ENCODE assay signal across 9 cellular contexts in the genomic region with DNA sequence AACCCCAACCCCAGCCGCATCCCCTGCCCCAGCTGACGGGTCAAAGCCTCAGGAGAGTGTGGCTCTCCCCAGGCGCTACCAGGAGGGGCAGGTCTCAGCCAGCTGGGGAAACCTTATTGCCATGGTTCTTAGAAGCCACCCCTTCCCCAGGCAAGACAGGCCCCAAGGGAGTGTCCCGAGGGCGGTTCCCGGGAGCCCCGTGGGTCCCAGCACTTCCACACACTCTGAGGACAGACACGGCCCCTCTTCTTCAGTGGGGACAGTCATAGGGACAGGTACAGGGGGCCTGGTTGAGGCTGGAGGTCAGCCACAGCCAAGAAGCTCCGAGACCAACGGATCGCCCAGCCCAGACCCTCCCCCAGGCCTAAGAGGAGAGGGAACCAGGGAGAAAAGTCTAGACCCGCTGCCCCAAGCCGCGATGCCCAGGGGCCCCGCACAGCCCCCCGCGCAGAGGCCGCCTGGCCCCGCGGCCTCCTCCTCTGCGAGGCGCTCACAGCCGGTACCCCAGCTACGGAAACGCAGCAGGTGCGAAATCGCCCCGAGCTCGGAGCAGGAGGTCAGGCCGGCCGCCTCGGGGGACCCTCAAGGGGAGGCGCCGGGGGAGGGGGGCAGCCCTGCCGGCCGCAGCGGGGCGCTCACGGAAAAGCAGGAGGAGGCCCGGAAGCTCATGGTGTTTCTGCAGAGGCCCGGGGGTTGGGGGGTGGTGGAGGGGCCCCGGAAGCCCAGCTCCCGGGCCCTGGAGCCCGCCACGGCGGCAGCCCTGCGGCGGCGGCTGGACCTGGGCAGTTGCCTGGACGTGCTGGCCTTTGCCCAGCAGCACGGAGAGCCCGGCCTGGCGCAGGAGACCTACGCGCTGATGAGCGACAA. TPM values are rescaled to one million over a fixed set of nuclear protein-coding genes. Genes with fewer than 3 reads are reported as not detected.
DNase-seq lines count a peak whose midpoint lies in the region; ATAC-seq, FAIRE-seq and TF ChIP-seq lines count a peak whose summit lies in the region.
"Had no signal": no experiment of that assay in that cellular context is flagged by ENCODE, and none has a peak within 500 bp of the region (broad histone marks: within the 10 kb centered on the region; RNA-seq: fewer than 3 reads in every experiment).

No MANE protein-coding gene starts in this region.

- peak overlapping the region; percentile 84 for H3K27ac Mint-ChIP-seq in activated CD4-positive, alpha-beta T cell treated with anti-CD3 and anti-CD28 coated beads, Interleukin-2, amount 10 ng/mL, durations not matched to agents 24 days and 14 days
- no peak overlapping the region for H3K27ac Mint-ChIP-seq in endothelial cell (ENCODE audit: unreplicated experiment)

- POLR2A ChIA-PET in endothelial cell of umbilical vein (lab: Charles Lee), result interaction anchor here (0.7 kb wide), 1 partner anchor 24 kb away, joined by 4 read pairs; no protein-coding TSS in a partner anchor

- peaks cover 31% of the 10 kb centered on the region for H3K4me1 Mint-ChIP-seq in activated CD4-positive, alpha-beta T cell treated with anti-CD3 and anti-CD28 coated beads, Interleukin-2, amount 10 ng/mL, durations not matched to agents 24 days and 14 days
- H3K4me1 Mint-ChIP-seq in endothelial cell (ENCODE audit: unreplicated experiment), result peaks cover 5% of the 10 kb centered on the region

- H3K27ac ChIP-seq in endothelial cell of umbilical vein (ENCODE audit: insufficient read depth, low read depth, low read length), result no peak overlapping the region

- no peaks in the 10 kb centered on the region for H3K4me1 ChIP-seq in endothelial cell of umbilical vein (ENCODE audit: control insufficient read depth, extremely low read depth, insufficient read depth, low read length)

- H3K9me3 Mint-ChIP-seq in activated CD4-positive, alpha-beta T cell treated with anti-CD3 and anti-CD28 coated beads, Interleukin-2, amount 10 ng/mL, durations not matched to agents 24 days and 14 days, result no peaks in the 10 kb centered on the region
- no peaks in the 10 kb centered on the region for H3K9me3 Mint-ChIP-seq in endothelial cell (ENCODE audit: unreplicated experiment)

- no peaks in the 10 kb centered on the region for H3K36me3 ChIP-seq in endothelial cell of umbilical vein (ENCODE audit: control insufficient read depth in 2 of 2, extremely low read depth in 1 of 2, insufficient read depth in 2 of 2, low read length in 2 of 2)

- no peaks in the 10 kb centered on the region for H4K20me1 ChIP-seq in endothelial cell of umbilical vein (replicated peaks; ENCODE audit: control insufficient read depth, extremely low read depth, insufficient read depth, low read length)

- TF ChIP-seq CTCF in GM13976 (IDR thresholded peaks at IDR 0.05; ENCODE audit: borderline replicate concordance, control extremely low read depth, extremely low read depth, insufficient read depth, missing control alignments) (peak; percentile 11), endothelial cell of umbilical vein (IDR thresholded peaks at IDR 0.05; ENCODE audit: extremely low read depth in 1 of 2, insufficient read depth in 1 of 2, low read depth in 1 of 2, low read length in 2 of 2) (no peak), endothelial cell (IDR thresholded peaks at IDR 0.05; ENCODE audit: unreplicated experiment) (no peak)

- H3K9ac ChIP-seq in endothelial cell of umbilical vein (replicated peaks; ENCODE audit: extremely low read depth, insufficient read depth, low read length), result no peak overlapping the region

- dilution Hi-C loops in endothelial cell of umbilical vein (cut with MboI; ENCODE audit: extremely low pct_ligation_motif_present, low sequenced_read_pairs), result no loop called here

- FAIRE-seq in endothelial cell of umbilical vein (lab: Jason Lieb, UNC), result no peak

- intact Hi-C loops in activated CD4-positive, alpha-beta T cell treated with anti-CD3 and anti-CD28 coated beads, Interleukin-2, amount 10 ng/mL, durations not matched to agents 24 days and 14 days (cut with micrococcal nuclease), result no loop called here
- intact Hi-C loops in endothelial cell of umbilical vein (cut with micrococcal nuclease), result no loop called here

- no TSS peak for BruUV-seq in endothelial cell of umbilical vein (replicated peaks; lab: Mats Ljungman, UMichigan)

- H3K36me3 Mint-ChIP-seq in activated CD4-positive, alpha-beta T cell treated with anti-CD3 and anti-CD28 coated beads, Interleukin-2, amount 10 ng/mL, durations not matched to agents 24 days and 14 days (ENCODE audit: low read depth), result peaks cover 4% of the 10 kb centered on the region
- H3K36me3 Mint-ChIP-seq in endothelial cell (ENCODE audit: low read depth, unreplicated experiment), result no peaks in the 10 kb centered on the region

- no peak overlapping the region for H3K4me3 ChIP-seq in endothelial cell of umbilical vein (replicated peaks in 1 of 3; ENCODE audit: insufficient read depth in 1 of 3, low read depth in 1 of 3, low read length in 3 of 3)

- H3K4me3 Mint-ChIP-seq in activated CD4-positive, alpha-beta T cell treated with anti-CD3 and anti-CD28 coated beads, Interleukin-2, amount 10 ng/mL, durations not matched to agents 24 days and 14 days, result peak overlapping the region; percentile 74
- H3K4me3 Mint-ChIP-seq in endothelial cell (ENCODE audit: unreplicated experiment), result no peak overlapping the region

- in situ Hi-C loops in GM13976 (cut with MboI; ENCODE audit: low sequenced_read_pairs, unreplicated experiment), result no loop called here

- no peaks in the 10 kb centered on the region for H3K9me3 ChIP-seq in endothelial cell of umbilical vein (replicated peaks; ENCODE audit: control insufficient read depth, insufficient read depth, low read length)

- peaks cover 27 to 43% of the 10 kb centered on the region in 2 experiments for H3K27me3 ChIP-seq in endothelial cell of umbilical vein (ENCODE audit: control insufficient read depth in 2 of 2, insufficient read depth in 2 of 2, low read length in 2 of 2)

- H3K9me1 ChIP-seq in endothelial cell of umbilical vein (replicated peaks; ENCODE audit: control insufficient read depth, extremely low read depth, insufficient read depth, low read length), result no peaks in the 10 kb centered on the region

- DNase-seq in GM13976 (ENCODE audit: low spot score) (peak; percentile 85), endothelial cell of umbilical vein (ENCODE audit: low read depth, low spot score) (no peak), amygdala (lab: John Stamatoyannopoulos, UW) (no peak), endothelial cell (ENCODE audit: low spot score) (no peak)
- peak; percentile 90 for DNase-seq in activated CD4-positive, alpha-beta T cell treated with anti-CD3 and anti-CD28 coated beads, Interleukin-2, amount 10 ng/mL, durations not matched to agents 24 days and 14 days
- peak; percentile 63 for DNase-seq in stimulated activated CD4-positive, alpha-beta T cell treated with anti-CD3 and anti-CD28 coated beads, Interleukin-4, amount 100 ng/mL, for 24 hours

- no peaks in the 10 kb centered on the region for H3K79me2 ChIP-seq in endothelial cell of umbilical vein (ENCODE audit: control insufficient read depth, insufficient read depth, low read length)

- H3K27me3 Mint-ChIP-seq in activated CD4-positive, alpha-beta T cell treated with anti-CD3 and anti-CD28 coated beads, Interleukin-2, amount 10 ng/mL, durations not matched to agents 24 days and 14 days, result no peaks in the 10 kb centered on the region
- H3K27me3 Mint-ChIP-seq in endothelial cell (ENCODE audit: unreplicated experiment), result peaks cover 6% of the 10 kb centered on the region

- no peak for TF ChIP-seq POLR2A in endothelial cell of umbilical vein (IDR thresholded peaks at IDR 0.05; ENCODE audit: low read depth, low read length)

- no peak for ATAC-seq in HG02981 (IDR thresholded peaks at IDR 0.05; ENCODE audit: unreplicated experiment)
- no peak for ATAC-seq in HG03108 (IDR thresholded peaks at IDR 0.05; ENCODE audit: unreplicated experiment)

- H2AFZ ChIP-seq in endothelial cell of umbilical vein (ENCODE audit: low read depth, low read length), result no peak overlapping the region

- CTCF ChIA-PET in endothelial cell of umbilical vein (lab: Charles Lee), result interaction anchor here (0.7 to 2.3 kb wide), 4 partner anchors 12 to 71 kb away, joined by 3 to 9 read pairs (median 4); a partner anchor contains a TSS

- no peak overlapping the region for H3K4me2 ChIP-seq in endothelial cell of umbilical vein (ENCODE audit: insufficient read depth, low read length)

RNA-seq across cellular contexts. Expression of a gene that starts 2.6 kb away (rescaled TPM):
- total RNA-seq in activated CD4-positive, alpha-beta T cell treated with anti-CD3 and anti-CD28 coated beads, Interleukin-2, amount 10 ng/mL, durations not matched to agents 24 days and 14 days, result 5.3 and 6.8 TPM in 2 replicates
- total RNA-seq in endothelial cell of umbilical vein (not detected in 2 replicates), endothelial cell (ENCODE audit: unreplicated experiment) (not detected)
- not detected in 2 replicates for polyA plus RNA-seq in endothelial cell of umbilical vein
- polyA plus RNA-seq in endothelial cell of umbilical vein (2011; cell fraction: cytosol; rRNA removed), result not detected in 2 replicates
- polyA plus RNA-seq in endothelial cell of umbilical vein (2011; cell fraction: nucleus; rRNA removed), result not detected in 2 replicates
- not detected in 2 replicates for polyA plus RNA-seq in endothelial cell of umbilical vein (2012)
- not detected in 2 replicates for polyA minus RNA-seq in endothelial cell of umbilical vein
- polyA minus RNA-seq in endothelial cell of umbilical vein (2011; cell fraction: cytosol; rRNA and poly(A)+ RNA removed), result 3.0 TPM
- polyA minus RNA-seq in endothelial cell of umbilical vein (2011; cell fraction: nucleus; rRNA and poly(A)+ RNA removed), result not detected in 2 replicates
- total RNA-seq: pulmonary artery endothelial cell had no signal

RNA-seq across cellular contexts. Expression of a gene that starts 14.4 kb away (rescaled TPM):
- total RNA-seq in activated CD4-positive, alpha-beta T cell treated with anti-CD3 and anti-CD28 coated beads, Interleukin-2, amount 10 ng/mL, durations not matched to agents 24 days and 14 days, result 0.69 TPM in 1 of 2 replicates, not detected in the other
- not detected in 2 replicates for total RNA-seq in endothelial cell of umbilical vein
- polyA plus RNA-seq in endothelial cell of umbilical vein, result not detected in 2 replicates
- not detected in 2 replicates for polyA plus RNA-seq in endothelial cell of umbilical vein (2011; cell fraction: cytosol; rRNA removed)
- not detected in 2 replicates for polyA plus RNA-seq in endothelial cell of umbilical vein (2011; cell fraction: nucleus; rRNA removed)
- not detected in 2 replicates for polyA plus RNA-seq in endothelial cell of umbilical vein (2012)
- not detected in 2 replicates for polyA minus RNA-seq in endothelial cell of umbilical vein
- polyA minus RNA-seq in endothelial cell of umbilical vein (2011; cell fraction: cytosol; rRNA and poly(A)+ RNA removed), result not detected
- polyA minus RNA-seq in endothelial cell of umbilical vein (2011; cell fraction: nucleus; rRNA and poly(A)+ RNA removed), result not detected in 2 replicates
- not detected for total RNA-seq in endothelial cell (ENCODE audit: unreplicated experiment)
- total RNA-seq: pulmonary artery endothelial cell had no signal

RNA-seq across cellular contexts. Expression of a gene that starts 18.5 kb away (rescaled TPM):
- 62.1 and 63.0 TPM in 2 replicates for total RNA-seq in activated CD4-positive, alpha-beta T cell treated with anti-CD3 and anti-CD28 coated beads, Interleukin-2, amount 10 ng/mL, durations not matched to agents 24 days and 14 days
- total RNA-seq in endothelial cell of umbilical vein (2.1 and 2.4 TPM in 2 replicates), endothelial cell (ENCODE audit: unreplicated experiment) (6.3 TPM)
- polyA plus RNA-seq in endothelial cell of umbilical vein, result 2.0 and 2.9 TPM in 2 replicates
- polyA plus RNA-seq in endothelial cell of umbilical vein (2011; cell fraction: cytosol; rRNA removed), result 0.96 and 1.5 TPM in 2 replicates
- polyA plus RNA-seq in endothelial cell of umbilical vein (2011; cell fraction: nucleus; rRNA removed), result 2.6 and 2.7 TPM in 2 replicates
- 1.3 and 5.0 TPM in 2 replicates for polyA plus RNA-seq in endothelial cell of umbilical vein (2012)
- polyA minus RNA-seq in endothelial cell of umbilical vein, result 0.49 and 1.00 TPM in 2 replicates
- polyA minus RNA-seq in endothelial cell of umbilical vein (2011; cell fraction: cytosol; rRNA and poly(A)+ RNA removed), result 3.4 TPM
- polyA minus RNA-seq in endothelial cell of umbilical vein (2011; cell fraction: nucleus; rRNA and poly(A)+ RNA removed), result 0.58 TPM in 2 replicates

RNA-seq across cellular contexts. Expression of a gene that starts 22.9 kb away (rescaled TPM):
- 5.3 and 11.2 TPM in 2 replicates for total RNA-seq in activated CD4-positive, alpha-beta T cell treated with anti-CD3 and anti-CD28 coated beads, Interleukin-2, amount 10 ng/mL, durations not matched to agents 24 days and 14 days
- total RNA-seq in endothelial cell of umbilical vein, result 3.2 and 3.7 TPM in 2 replicates
- 3.1 and 3.5 TPM in 2 replicates for polyA plus RNA-seq in endothelial cell of umbilical vein
- polyA plus RNA-seq in endothelial cell of umbilical vein (2011; cell fraction: cytosol; rRNA removed), result 1.5 and 1.8 TPM in 2 replicates
- 0.59 TPM in 1 of 2 replicates, not detected in the other for polyA plus RNA-seq in endothelial cell of umbilical vein (2011; cell fraction: nucleus; rRNA removed)
- polyA plus RNA-seq in endothelial cell of umbilical vein (2012), result 1.5 and 2.8 TPM in 2 replicates
- 0.38 TPM in 1 of 2 replicates, not detected in the other for polyA minus RNA-seq in endothelial cell of umbilical vein
- 4.9 TPM for polyA minus RNA-seq in endothelial cell of umbilical vein (2011; cell fraction: cytosol; rRNA and poly(A)+ RNA removed)
- polyA minus RNA-seq in endothelial cell of umbilical vein (2011; cell fraction: nucleus; rRNA and poly(A)+ RNA removed), result not detected in 2 replicates
- total RNA-seq in endothelial cell (ENCODE audit: unreplicated experiment), result 1.1 TPM

RNA-seq across cellular contexts. Expression of a gene that starts 29.9 kb away (rescaled TPM):
- 63.1 and 71.5 TPM in 2 replicates for total RNA-seq in activated CD4-positive, alpha-beta T cell treated with anti-CD3 and anti-CD28 coated beads, Interleukin-2, amount 10 ng/mL, durations not matched to agents 24 days and 14 days
- total RNA-seq in endothelial cell of umbilical vein, result 3.6 and 7.1 TPM in 2 replicates
- 7.0 and 7.1 TPM in 2 replicates for polyA plus RNA-seq in endothelial cell of umbilical vein
- polyA plus RNA-seq in endothelial cell of umbilical vein (2011; cell fraction: cytosol; rRNA removed), result 0.93 and 1.9 TPM in 2 replicates
- polyA plus RNA-seq in endothelial cell of umbilical vein (2011; cell fraction: nucleus; rRNA removed), result 45.1 and 59.0 TPM in 2 replicates
- 5.2 and 7.4 TPM in 2 replicates for polyA plus RNA-seq in endothelial cell of umbilical vein (2012)
- polyA minus RNA-seq in endothelial cell of umbilical vein, result 5.2 and 5.3 TPM in 2 replicates
- polyA minus RNA-seq in endothelial cell of umbilical vein (2011; cell fraction: cytosol; rRNA and poly(A)+ RNA removed), result 2.4 TPM
- 6.6 and 7.4 TPM in 2 replicates for polyA minus RNA-seq in endothelial cell of umbilical vein (2011; cell fraction: nucleus; rRNA and poly(A)+ RNA removed)
- 89.0 TPM for total RNA-seq in endothelial cell (ENCODE audit: unreplicated experiment)

Comparison
In these comparisons a context has a peak if more than half of its experiments do, and no peak if none do; other contexts are left out.
1. DNase-seq: peak in GM13976 (single experiment), activated CD4-positive, alpha-beta T cell treated with anti-CD3 and anti-CD28 coated beads, Interleukin-2, amount 10 ng/mL, durations not matched to agents 24 days and 14 days (single experiment) and stimulated activated CD4-positive, alpha-beta T cell treated with anti-CD3 and anti-CD28 coated beads, Interleukin-4, amount 100 ng/mL, for 24 hours (single experiment); none in endothelial cell of umbilical vein (single experiment), amygdala (0 of 56) and endothelial cell (single experiment).